ENCODE assay signal across 15 cellular contexts in the genomic region with DNA sequence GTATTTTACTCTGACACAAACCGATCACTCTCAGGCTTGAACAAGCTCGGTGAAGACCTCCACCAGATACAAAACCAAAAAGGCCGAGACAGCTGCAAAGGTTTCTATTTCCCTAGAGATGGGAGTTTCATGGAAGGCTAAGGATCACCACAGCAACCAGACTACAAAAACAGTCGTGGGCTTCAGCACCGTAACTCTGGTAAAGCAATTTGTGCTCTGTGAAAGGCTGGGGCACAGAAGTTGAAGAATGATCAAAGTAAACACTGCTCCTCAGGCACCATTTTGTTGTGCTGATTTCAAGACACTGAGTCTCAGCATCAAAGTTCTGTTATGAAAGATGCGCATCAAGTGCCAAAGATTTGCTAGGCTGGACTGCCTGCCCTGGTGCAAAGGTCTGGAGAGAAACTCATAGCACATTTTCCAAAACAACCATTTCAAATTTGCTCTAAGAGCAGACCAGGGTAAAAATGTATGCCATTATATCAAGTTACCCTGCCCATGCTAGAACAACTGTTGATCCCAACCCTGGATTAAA.
DNase-seq lines count a peak whose midpoint lies in the region; ATAC-seq and TF ChIP-seq lines count a peak whose summit lies in the region.
"Had no signal": no experiment of that assay in that cellular context is flagged by ENCODE, and none has a peak within 500 bp of the region (broad histone marks: within the 10 kb centered on the region; RNA-seq: fewer than 3 reads in every experiment).

No MANE protein-coding gene starts in this region.

- intact Hi-C loops in Right ventricle myocardium superior (cut with DNase I) (no loop called here), right cardiac atrium (cut with DNase I) (no loop called here), vagina (cut with DNase I) (no loop called here)

- H3K4me1 ChIP-seq in right cardiac atrium (ENCODE audit: control insufficient read depth, insufficient read depth, low read length) = no peaks in the 10 kb centered on the region
- H3K4me1 ChIP-seq in gastroesophageal sphincter = peaks cover 14 to 45% (median 14%) of the 10 kb centered on the region in 3 donors
- H3K4me1 ChIP-seq in vagina = peaks cover 32% of the 10 kb centered on the region

- H3K9me3 ChIP-seq in right cardiac atrium (ENCODE audit: control insufficient read depth, low read length) (no peaks in the 10 kb centered on the region), gastroesophageal sphincter (no peaks in the 10 kb centered on the region), vagina (no peaks in the 10 kb centered on the region)

- peaks cover 55% of the 10 kb centered on the region for H3K4me1 Mint-ChIP-seq in neural crest cell

- H3K4me3 Mint-ChIP-seq in neural crest cell = peak overlapping the region; percentile 28
- H3K4me3 Mint-ChIP-seq: GM23338 had no signal

- no peak overlapping the region for H3K27ac ChIP-seq in right cardiac atrium (ENCODE audit: low read length)
- H3K27ac ChIP-seq in gastroesophageal sphincter = peak overlapping the region; percentile 56 to 83 (median 73)
- peak overlapping the region; percentile 40 for H3K27ac ChIP-seq in vagina

- H3K27me3 Mint-ChIP-seq in neural crest cell (ENCODE audit: low read depth) = no peaks in the 10 kb centered on the region

- no peak for TF ChIP-seq POLR2A in gastroesophageal sphincter (IDR thresholded peaks at IDR 0.05)
- no peak for TF ChIP-seq POLR2A in vagina (IDR thresholded peaks at IDR 0.05)

- no peak overlapping the region for H3K4me3 ChIP-seq in right cardiac atrium (ENCODE audit: low read length)
- no peak overlapping the region for H3K4me3 ChIP-seq in gastroesophageal sphincter
- no peak overlapping the region for H3K4me3 ChIP-seq in vagina
- H3K4me3 ChIP-seq: GM12878, GM23338 had no signal

- H3K9me3 Mint-ChIP-seq in neural crest cell = no peaks in the 10 kb centered on the region
- H3K9me3 Mint-ChIP-seq: GM23338 had no signal

- DNase-seq in Right ventricle myocardium superior (no peak), right cardiac atrium (no peak), neural crest cell (ENCODE audit: low read depth, low spot score) (no peak), vagina (ENCODE audit: extremely low spot score in 2 of 2) (no peak), 8988T (no peak)
- DNase-seq in activated naive CD4-positive, alpha-beta T cell treated with anti-CD3 and anti-CD28 coated beads, Interleukin-2, amount 50 U/mL, for 16 hours = no peak
- DNase-seq: ACHN; activated CD4-positive, alpha-beta T cell treated with anti-CD3 and anti-CD28 coated beads, Interleukin-2, amount 50 U/mL, for 4 hours; activated T-cell treated with anti-CD3 and anti-CD28 coated beads, Interleukin-2, amount 50 U/mL, for 48 hours; NCI-H510A; stimulated activated CD4-positive, alpha-beta T cell treated with anti-CD3 and anti-CD28 coated beads, Interleukin-4, amount 100 ng/mL, for 4 hours had no signal

- H3K27me3 ChIP-seq in right cardiac atrium (ENCODE audit: control insufficient read depth, insufficient read depth) = no peaks in the 10 kb centered on the region
- H3K27me3 ChIP-seq in gastroesophageal sphincter = no peaks in the 10 kb centered on the region
- no peaks in the 10 kb centered on the region for H3K27me3 ChIP-seq in vagina

- TF ChIP-seq CTCF in gastroesophageal sphincter (IDR thresholded peaks at IDR 0.05) (no peak), neural crest cell (conservative IDR thresholded peaks at IDR 0.05) (no peak), vagina (IDR thresholded peaks at IDR 0.05) (no peak)

- TF ChIP-seq EP300 in gastroesophageal sphincter (IDR thresholded peaks at IDR 0.05) = no peak

- ATAC-seq in Right ventricle myocardium superior (ENCODE audit: poor library complexity) (peak; percentile 38), right cardiac atrium (no peak), gastroesophageal sphincter (peak; percentile 30), HG02759 (IDR thresholded peaks at IDR 0.05; ENCODE audit: unreplicated experiment) (no peak)
- ATAC-seq: GM12878, GM23338 had no signal

- H3K36me3 Mint-ChIP-seq in neural crest cell (ENCODE audit: low read depth) = peaks cover 6% of the 10 kb centered on the region

- WGBS in right cardiac atrium = 69% methylated on average over 6 of the region's 6 CpGs
- 34% methylated on average over 6 of the region's 6 CpGs; no CpG with 5 or more reads in 1 of the 2 donors for WGBS in gastroesophageal sphincter (ENCODE audit: low coverage in 1 of 2), 2 donors

- H3K36me3 ChIP-seq in gastroesophageal sphincter (peaks cover 0 to under 1% of the 10 kb centered on the region in 2 donors), vagina (peaks cover 0 to 4% of the 10 kb centered on the region in 2 donors)

- peak overlapping the region; percentile 87 for H3K27ac Mint-ChIP-seq in neural crest cell (ENCODE audit: unreplicated experiment)
- H3K27ac Mint-ChIP-seq: GM23338 had no signal

Comparison
In these comparisons a context has a peak if more than half of its experiments do, and no peak if none do; other contexts are left out.
1. ATAC-seq: peak in Right ventricle myocardium superior (single experiment) and gastroesophageal sphincter (single experiment); none in right cardiac atrium (0 of 2) and HG02759 (single experiment).